Comparison of ENCODE assay signal across 18 cellular contexts in genomic region chr6:138544521-138544920, GRCh38. TPM values are rescaled to one million over a fixed set of nuclear protein-coding genes. Genes with fewer than 3 reads are reported as not detected.
DNase-seq lines count a peak whose midpoint lies in the region; ATAC-seq and TF ChIP-seq lines count a peak whose summit lies in the region.
"Had no signal": no experiment of that assay in that cellular context is flagged by ENCODE, and none has a peak within 500 bp of the region (broad histone marks: within the 10 kb centered on the region; RNA-seq: fewer than 3 reads in every experiment).

No MANE protein-coding gene starts in this region.

- H3K9ac ChIP-seq in HUES64 (ENCODE audit: low read depth, low read length): no peak overlapping the region

- DNase-seq in astrocyte of the spinal cord (ENCODE audit: low read depth, low spot score): peak; percentile 59
- DNase-seq in lung microvascular endothelial cell (ENCODE audit: low read depth in 2 of 2): peak; percentile 24 to 29
- no peak for DNase-seq in skeletal muscle cell (ENCODE audit: low read depth)
- no peak for DNase-seq in T-helper 2 cell
- DNase-seq in esophagus squamous epithelium (lab: John Stamatoyannopoulos, UW): no peak
- no peak for DNase-seq in NK-92 treated with Interleukin-12 subunit alpha and Interleukin-12 subunit beta, amount 100 ng/mL, for 24 hours (lab: John Stamatoyannopoulos, UW)
- no peak for DNase-seq in left lobe of liver (ENCODE audit: low spot score)
- DNase-seq: DMS79; effector memory CD8-positive, alpha-beta T cell; gastrocnemius medialis; immature natural killer cell; KG1; mucosa of descending colon; NCI-H1092 treated with DMSO at 0.1 percent for 48 hours; NCI-H2107; NCI-H82 had no signal

- ATAC-seq in left lobe of liver: no peak
- ATAC-seq: effector memory CD8-positive, alpha-beta T cell; gastrocnemius medialis had no signal

- intact Hi-C loops in esophagus squamous epithelium (cut with DNase I): no loop called here

- H3K4me1 ChIP-seq in HUES64 (ENCODE audit: insufficient read depth, low read length): peaks cover 50% of the 10 kb centered on the region
- peaks cover 0 to 33% (median 6%) of the 10 kb centered on the region in 3 donors for H3K4me1 ChIP-seq in esophagus squamous epithelium

- H3K27me3 ChIP-seq in HUES64 (ENCODE audit: insufficient read depth, low read length): no peaks in the 10 kb centered on the region
- H3K27me3 ChIP-seq in esophagus squamous epithelium: no peaks in the 10 kb centered on the region
- H3K27me3 ChIP-seq: gastrocnemius medialis had no signal

- H3K27ac ChIP-seq in HUES64 (ENCODE audit: low read depth, low read length) (peak overlapping the region; percentile 23; the same call in 1 of the 2 replicates), esophagus squamous epithelium (no peak overlapping the region)
- H3K27ac ChIP-seq: C4-2B had no signal

- TF ChIP-seq CTCF in astrocyte of the spinal cord (IDR thresholded peaks at IDR 0.05; ENCODE audit: low read depth, low read length) (no peak), esophagus squamous epithelium (IDR thresholded peaks at IDR 0.05) (no peak)

- 80% methylated on average over 1 of the region's 3 CpGs for WGBS in HUES64
- WGBS in esophagus squamous epithelium, 2 donors: 73 to 78% methylated on average over 3 of the region's 3 CpGs

- no peaks in the 10 kb centered on the region for H3K36me3 ChIP-seq in HUES64 (ENCODE audit: insufficient read depth, low read length)
- H3K36me3 ChIP-seq in esophagus squamous epithelium: no peaks in the 10 kb centered on the region
- H3K36me3 ChIP-seq: gastrocnemius medialis had no signal

- H3K4me3 ChIP-seq in HUES64 (ENCODE audit: low read length) (no peak overlapping the region), astrocyte of the spinal cord (ENCODE audit: low read depth, low read length) (peak overlapping the region; percentile 47), skeletal muscle cell (ENCODE audit: low read depth, low read length) (peak overlapping the region; percentile 46), esophagus squamous epithelium (no peak overlapping the region)
- H3K4me3 ChIP-seq: mucosa of descending colon had no signal

- no peak for TF ChIP-seq POLR2A in esophagus squamous epithelium (IDR thresholded peaks at IDR 0.05)

- H3K9me3 ChIP-seq in HUES64 (ENCODE audit: insufficient read depth, low read depth, low read length): no peaks in the 10 kb centered on the region
- no peaks in the 10 kb centered on the region for H3K9me3 ChIP-seq in esophagus squamous epithelium
- H3K9me3 ChIP-seq: gastrocnemius medialis, mucosa of descending colon had no signal

- in situ Hi-C loops in astrocyte of the spinal cord (cut with HindIII; ENCODE audit: low sequenced_read_pairs): no loop called here

RNA-seq across cellular contexts. Expression of gene NHSL1, which starts 45.2 kb away (rescaled TPM):
- 14.0 TPM for polyA plus RNA-seq in HUES64 (2013, experiment 1 of 2)
- 18.4 TPM for polyA plus RNA-seq in HUES64 (2013, experiment 2 of 2)
- total RNA-seq in lung microvascular endothelial cell (23.1 and 30.2 TPM in 2 replicates), esophagus squamous epithelium (10 to 100 TPM; 13.1 to 58.2 (median 32.0) TPM), left lobe of liver (59.8 TPM)

Comparison
In these comparisons a context has a peak if more than half of its experiments do, and no peak if none do; other contexts are left out.
1. H3K4me3 ChIP-seq: peak in astrocyte of the spinal cord (single experiment) and skeletal muscle cell (single experiment); none in HUES64 (single experiment) and esophagus squamous epithelium (0 of 4).
2. DNase-seq: peak in astrocyte of the spinal cord (single experiment) and lung microvascular endothelial cell (2 of 2); none in skeletal muscle cell (single experiment), T-helper 2 cell (0 of 5), esophagus squamous epithelium (single experiment), NK-92 treated with Interleukin-12 subunit alpha and Interleukin-12 subunit beta, amount 100 ng/mL, for 24 hours (single experiment) and left lobe of liver (single experiment).